11 cellular contexts compared by ENCODE assay signal in genomic region chr2:85439111-85439477, GRCh38. TPM values are rescaled to one million over a fixed set of nuclear protein-coding genes. Genes with fewer than 3 reads are reported as not detected.
A peak's percentile ranks its signal among the peaks of the same experiment; 100 is the strongest.
DNase-seq lines count a peak whose midpoint lies in the region; ATAC-seq and TF ChIP-seq lines count a peak whose summit lies in the region.
"Had no signal": no experiment of that assay in that cellular context is flagged by ENCODE, and none has a peak within 500 bp of the region (broad histone marks: within the 10 kb centered on the region; RNA-seq: fewer than 3 reads in every experiment).

No MANE protein-coding gene starts in this region.

- 56 to 77% (median 67%) methylated on average over 5 of the region's 5 CpGs for WGBS in stomach, 5 donors

- no peak for TF ChIP-seq EP300 in stomach (IDR thresholded peaks at IDR 0.05)

- H3K4me1 ChIP-seq in stomach: peaks cover 35 to 54% (median 52%) of the 10 kb centered on the region in 4 donors

- TF ChIP-seq POLR2A in stomach (IDR thresholded peaks at IDR 0.05): no peak

- ATAC-seq in activated CD8-positive, alpha-beta T cell treated with anti-CD3 and anti-CD28 coated beads for 36 hours: no peak
- ATAC-seq in HG02885 (IDR thresholded peaks at IDR 0.05; ENCODE audit: poor library complexity, unreplicated experiment): no peak

- intact Hi-C loops in activated CD8-positive, alpha-beta T cell treated with anti-CD3 and anti-CD28 coated beads for 36 hours (cut with micrococcal nuclease): no loop called here
- intact Hi-C loops in stomach (cut with DNase I; ENCODE audit: low total_unique reads): no loop called here

- H3K27me3 Mint-ChIP-seq in T-helper 1 cell treated with Interleukin-12 subunit alpha and Interleukin-12 subunit beta and Interleukin-4 antibody, amounts not matched to agents 30 μg/mL and 1 μg/mL, for 36 hours (ENCODE audit: low read depth): no peaks in the 10 kb centered on the region
- no peaks in the 10 kb centered on the region for H3K27me3 Mint-ChIP-seq in activated CD8-positive, alpha-beta T cell treated with anti-CD3 and anti-CD28 coated beads for 36 hours

- H3K4me1 Mint-ChIP-seq in T-helper 1 cell treated with Interleukin-12 subunit alpha and Interleukin-12 subunit beta and Interleukin-4 antibody, amounts not matched to agents 30 μg/mL and 1 μg/mL, for 36 hours (ENCODE audit: low read depth): peaks cover 24% of the 10 kb centered on the region
- peaks cover 33% of the 10 kb centered on the region for H3K4me1 Mint-ChIP-seq in activated CD8-positive, alpha-beta T cell treated with anti-CD3 and anti-CD28 coated beads for 36 hours (ENCODE audit: low read depth)

- TF ChIP-seq CTCF in activated CD8-positive, alpha-beta T cell treated with anti-CD3 and anti-CD28 coated beads for 36 hours (IDR thresholded peaks at IDR 0.05): no peak
- peak in 1 of 7 experiments; percentile 9 for TF ChIP-seq CTCF in stomach (IDR thresholded peaks at IDR 0.05)
- TF ChIP-seq CTCF in GM13976 (IDR thresholded peaks at IDR 0.05; ENCODE audit: borderline replicate concordance, control extremely low read depth, extremely low read depth, insufficient read depth, missing control alignments): no peak

- no peak overlapping the region for H3K4me3 ChIP-seq in stomach

- H3K9me3 ChIP-seq in stomach: no peaks in the 10 kb centered on the region

- in situ Hi-C loops in GM13976 (cut with MboI; ENCODE audit: low sequenced_read_pairs, unreplicated experiment): no loop called here

- no peaks in the 10 kb centered on the region for H3K9me3 Mint-ChIP-seq in T-helper 1 cell treated with Interleukin-12 subunit alpha and Interleukin-12 subunit beta and Interleukin-4 antibody, amounts not matched to agents 30 μg/mL and 1 μg/mL, for 36 hours
- no peaks in the 10 kb centered on the region for H3K9me3 Mint-ChIP-seq in activated CD8-positive, alpha-beta T cell treated with anti-CD3 and anti-CD28 coated beads for 36 hours

- H3K4me3 Mint-ChIP-seq in T-helper 1 cell treated with Interleukin-12 subunit alpha and Interleukin-12 subunit beta and Interleukin-4 antibody, amounts not matched to agents 30 μg/mL and 1 μg/mL, for 36 hours: no peak overlapping the region
- peak overlapping the region; percentile 73 for H3K4me3 Mint-ChIP-seq in activated CD8-positive, alpha-beta T cell treated with anti-CD3 and anti-CD28 coated beads for 36 hours

- peak overlapping the region; percentile 65 for H3K27ac Mint-ChIP-seq in T-helper 1 cell treated with Interleukin-12 subunit alpha and Interleukin-12 subunit beta and Interleukin-4 antibody, amounts not matched to agents 30 μg/mL and 1 μg/mL, for 36 hours
- peak overlapping the region; percentile 93 for H3K27ac Mint-ChIP-seq in activated CD8-positive, alpha-beta T cell treated with anti-CD3 and anti-CD28 coated beads for 36 hours

- DNase-seq in T-helper 1 cell (no peak), left kidney (ENCODE audit: low read depth, low spot score) (peak; percentile 82), stomach (no peak), GM13976 (ENCODE audit: low spot score) (no peak), hepatic stellate cell (ENCODE audit: low spot score) (no peak)
- DNase-seq in activated CD8-positive, alpha-beta T cell treated with anti-CD3 and anti-CD28 coated beads for 36 hours: no peak
- DNase-seq: T1000 had no signal

- peak overlapping the region; percentile 22 to 98 (median 97) for H3K27ac ChIP-seq in stomach
- H3K27ac ChIP-seq: 22Rv1 had no signal

- no peaks in the 10 kb centered on the region for H3K36me3 Mint-ChIP-seq in T-helper 1 cell treated with Interleukin-12 subunit alpha and Interleukin-12 subunit beta and Interleukin-4 antibody, amounts not matched to agents 30 μg/mL and 1 μg/mL, for 36 hours (ENCODE audit: low read depth)
- H3K36me3 Mint-ChIP-seq in activated CD8-positive, alpha-beta T cell treated with anti-CD3 and anti-CD28 coated beads for 36 hours (ENCODE audit: low read depth): no peaks in the 10 kb centered on the region

- H3K27me3 ChIP-seq in stomach: no peaks in the 10 kb centered on the region

- H3K36me3 ChIP-seq in stomach: no peaks in the 10 kb centered on the region

- POLR2A ChIA-PET in activated CD8-positive, alpha-beta T cell treated with anti-CD3 and anti-CD28 coated beads for 36 hours (lab: Charles Lee): interaction anchor here (1.0 to 24.1 kb wide), 7 partner anchors 10 to 138 kb away, joined by 3 to 382 read pairs (median 5); partner anchors contain the start of genes MAT2A, TGOLN2 and VAMP8

- CTCF ChIA-PET in activated CD8-positive, alpha-beta T cell treated with anti-CD3 and anti-CD28 coated beads for 36 hours (lab: Charles Lee): interaction anchor here (1.1 to 2.6 kb wide), 6 partner anchors 18 to 198 kb away, joined by 3 to 17 read pairs (median 6); partner anchors contain the start of gene MAT2A

RNA-seq across cellular contexts. Expression of gene SH2D6, which starts 20.6 kb away (rescaled TPM):
- total RNA-seq in activated CD8-positive, alpha-beta T cell treated with anti-CD3 and anti-CD28 coated beads for 36 hours: under 1 TPM; 0.77 to 0.96 TPM
- total RNA-seq in stomach: 10 to 100 TPM in 2 of 5 donors, 1 to 10 TPM in 1, not detected in 2; 2.2 to 14.5 (median 13.4) TPM
- 1 to 10 TPM; 1.1 to 2.3 (median 1.2) TPM for polyA plus RNA-seq in stomach
- total RNA-seq: kidney epithelial cell had no signal

RNA-seq across cellular contexts. Expression of gene CAPG, which starts 28.9 kb away (rescaled TPM):
- total RNA-seq in activated CD8-positive, alpha-beta T cell treated with anti-CD3 and anti-CD28 coated beads for 36 hours: 10 to 100 TPM; 18.7 to 19.3 TPM
- total RNA-seq in stomach: 100 to 1,000 TPM in 2 of 5 donors, 10 to 100 TPM in 3; 35.0 to 135 (median 50.8) TPM
- polyA plus RNA-seq in stomach: 100 to 1,000 TPM; 146 to 350 (median 157) TPM
